9 cellular contexts compared by ENCODE assay signal in the genomic region with DNA sequence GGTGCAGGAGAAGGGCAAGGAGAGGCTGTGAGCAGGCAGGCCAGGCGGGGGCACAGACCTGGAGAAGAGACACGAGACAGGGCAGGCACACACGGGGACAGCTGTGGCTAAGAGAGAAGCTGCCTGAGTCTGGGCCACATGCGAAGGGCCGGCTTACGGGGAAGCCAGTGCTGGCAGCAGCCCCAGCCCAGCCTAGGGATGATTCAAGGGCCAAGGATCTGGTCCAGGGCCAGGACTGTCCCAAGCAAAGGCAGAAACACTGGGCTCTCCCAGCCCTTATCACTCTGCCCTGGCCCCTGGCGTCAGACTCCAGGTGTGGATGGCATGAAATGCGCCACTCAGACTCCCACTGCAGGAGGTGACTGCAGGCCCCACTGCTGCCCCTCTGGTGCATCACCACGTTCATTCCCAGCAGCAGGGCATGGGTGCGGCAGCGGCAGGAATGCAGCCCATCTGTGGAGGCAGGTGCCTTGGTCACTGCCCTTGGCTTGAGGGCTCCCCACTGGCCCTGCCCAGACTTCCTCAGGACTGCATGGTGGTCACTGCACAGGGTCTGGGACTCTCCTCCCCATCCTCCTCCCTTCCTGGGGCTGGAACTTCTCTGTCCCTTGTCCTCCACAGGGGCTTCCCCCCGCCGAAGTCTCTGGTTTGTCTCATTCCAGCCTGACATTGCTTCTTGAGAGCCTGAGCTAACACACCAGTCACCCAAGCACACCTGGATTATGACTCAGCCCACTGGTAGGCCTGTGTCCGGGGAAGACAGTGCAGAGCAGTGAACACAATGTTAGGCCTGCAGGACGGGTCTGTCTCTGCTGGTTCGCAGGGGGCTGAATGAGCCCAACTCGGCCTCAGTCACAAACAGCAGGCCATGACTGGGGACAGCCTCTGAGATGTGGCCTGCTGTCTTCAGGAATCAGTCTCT.
DNase-seq lines count a peak whose midpoint lies in the region; ATAC-seq and TF ChIP-seq lines count a peak whose summit lies in the region.
"Had no signal": no experiment of that assay in that cellular context is flagged by ENCODE, and none has a peak within 500 bp of the region (broad histone marks: within the 10 kb centered on the region; RNA-seq: fewer than 3 reads in every experiment).

No MANE protein-coding gene starts in this region.

- 49 to 50% methylated on average over 12 to 17 of the region's 17 CpGs for WGBS in testis, 2 donors

- ATAC-seq in left colon, result peak; percentile 3

- in situ Hi-C loops in brain microvascular endothelial cell (cut with HindIII; ENCODE audit: low pct_ligation_motif_present, low sequenced_read_pairs), result no loop called here

- H3K27me3 ChIP-seq in brain microvascular endothelial cell (replicated peaks) (no peaks in the 10 kb centered on the region), testis (no peaks in the 10 kb centered on the region)

- H3K27ac ChIP-seq in brain microvascular endothelial cell (no peak overlapping the region), testis (no peak overlapping the region)

- H3K36me3 ChIP-seq in brain microvascular endothelial cell (replicated peaks), result peaks cover 57% of the 10 kb centered on the region
- no peaks in the 10 kb centered on the region for H3K36me3 ChIP-seq in testis (ENCODE audit: low read depth, missing control alignments)

- intact Hi-C loops in left colon (cut with DNase I, micrococcal nuclease) (no loop called here), testis (cut with DNase I; ENCODE audit: low total_unique reads) (loop anchor here (10.0 kb wide), 1 partner anchor 57 kb away; no protein-coding TSS in a partner anchor)

- no peaks in the 10 kb centered on the region for H3K9me3 ChIP-seq in testis

- TF ChIP-seq CTCF in brain microvascular endothelial cell (IDR thresholded peaks at IDR 0.05; ENCODE audit: low read depth, low read length, missing control alignments), result no peak
- TF ChIP-seq CTCF in testis (IDR thresholded peaks at IDR 0.05), result no peak

- H3K4me1 ChIP-seq in testis, result peaks cover 25% of the 10 kb centered on the region

- TF ChIP-seq POLR2A in testis (IDR thresholded peaks at IDR 0.05), result no peak

- H3K4me3 ChIP-seq in brain microvascular endothelial cell (ENCODE audit: low read depth, low read length), result no peak overlapping the region
- H3K4me3 ChIP-seq in testis, result no peak overlapping the region

- DNase-seq in HS-5 (ENCODE audit: low read depth), result peak; percentile 34
- peak; percentile 63 for DNase-seq in brain microvascular endothelial cell
- DNase-seq in left colon, result peak; percentile 63 to 72
- peak; percentile 88 for DNase-seq in testis
- no peak for DNase-seq in NCI-H510A (lab: John Stamatoyannopoulos, UW)
- DNase-seq in SIG-M5 (lab: John Stamatoyannopoulos, UW), result no peak
- no peak for DNase-seq in iPS-NIHi11 (ENCODE audit: low spot score)
- DNase-seq in putamen (ENCODE audit: low spot score), result no peak
- DNase-seq: activated naive CD4-positive, alpha-beta T cell treated with anti-CD3 and anti-CD28 coated beads, Interleukin-2, amount 50 U/mL, for 16 hours had no signal

Comparison
In these comparisons a context has a peak if more than half of its experiments do, and no peak if none do; other contexts are left out.
1. DNase-seq: peak in HS-5 (single experiment), brain microvascular endothelial cell (single experiment), left colon (2 of 2) and testis (single experiment); none in NCI-H510A (single experiment), SIG-M5 (single experiment), iPS-NIHi11 (single experiment) and putamen (single experiment).